Comparison of ENCODE assay signal across 30 cellular contexts in the genomic region with DNA sequence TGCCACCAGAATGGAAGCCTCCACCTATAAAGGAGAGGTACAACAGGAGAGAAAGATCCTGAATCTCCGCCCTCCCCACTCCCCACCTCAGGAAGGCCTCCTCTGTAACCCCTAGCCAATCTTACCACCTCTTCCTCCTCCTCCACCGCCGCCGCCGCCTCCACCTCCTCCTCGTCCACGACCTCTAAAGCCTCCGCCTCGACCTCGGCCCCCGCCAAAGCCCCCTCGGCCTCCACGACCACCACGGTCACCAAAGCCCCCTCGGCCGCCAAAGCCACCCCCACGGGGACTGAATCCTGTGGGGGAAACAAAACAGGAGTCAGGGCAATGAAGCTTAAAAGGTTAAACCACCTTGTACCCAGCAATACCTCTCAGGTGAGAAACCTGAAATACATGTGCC.
"Had no signal": no experiment of that assay in that cellular context is flagged by ENCODE, and none has a peak within 500 bp of the region (broad histone marks: within the 10 kb centered on the region; RNA-seq: fewer than 3 reads in every experiment).

No MANE protein-coding gene starts in this region.

- H3K27ac ChIP-seq: epithelial cell of prostate, left lung, lower lobe of right lung, pancreas, sigmoid colon, suprapubic skin, tibial nerve had no signal

- H3K9me3 ChIP-seq: left lung, lower lobe of right lung, pancreas, psoas muscle, sigmoid colon, suprapubic skin, tibial nerve had no signal

- H3K4me3 ChIP-seq: left lung, lower lobe of right lung, pancreas, psoas muscle, sigmoid colon, suprapubic skin, tibial nerve had no signal

- H3K36me3 Mint-ChIP-seq: natural killer cell had no signal

- FAIRE-seq: bronchial epithelial cell, endometrium, frontal cortex, islet of Langerhans, pancreas, small intestine had no signal

- H3K27me3 ChIP-seq: left lung, pancreas, sigmoid colon, suprapubic skin, tibial nerve had no signal

- DNase-seq: activated CD4-positive, alpha-beta T cell treated with anti-CD3 and anti-CD28 coated beads, Interleukin-2, amount 50 U/mL, for 1 hour; activated CD8-positive, alpha-beta T cell treated with anti-CD3 and anti-CD28 coated beads for 36 hours; activated gamma-delta T cell; activated naive CD8-positive, alpha-beta T cell treated with anti-CD3 and anti-CD28 coated beads, Interleukin-2, amount 10 ng/mL, durations not matched to agents 7 days and 5 days; activated T-cell treated with anti-CD3 and anti-CD28 coated beads for 4 hours; left lung; lower lobe of right lung; mesenchymal stem cell; natural killer cell; pancreas; psoas muscle; sigmoid colon; small intestine; stimulated activated CD4-positive, alpha-beta T cell treated with anti-CD3 and anti-CD28 coated beads, Interleukin-1b, Interleukin-23, amount 100 ng/mL, for 48 hours; stimulated activated CD4-positive, alpha-beta T cell treated with anti-CD3 and anti-CD28 coated beads, Interleukin-4, amount 100 ng/mL, for 4 hours; stimulated activated CD8-positive, alpha-beta memory T cell treated with anti-CD3 and anti-CD28 coated beads, Interleukin-4, amount 100 ng/mL, for 48 hours; stimulated activated naive CD4-positive, alpha-beta T cell; T-helper 17 cell; T1000 had no signal

- ATAC-seq: activated CD8-positive, alpha-beta T cell treated with anti-CD3 and anti-CD28 coated beads for 36 hours; left lung; lower lobe of right lung; natural killer cell; pancreas; psoas muscle; SK-N-SH treated with all-trans-retinoic acid at 6 μM for 48 hours; T-helper 17 cell had no signal

- H3K27me3 Mint-ChIP-seq: activated CD8-positive, alpha-beta T cell treated with anti-CD3 and anti-CD28 coated beads for 36 hours; activated naive CD8-positive, alpha-beta T cell treated with anti-CD3 and anti-CD28 coated beads, Interleukin-2, amount 10 ng/mL, durations not matched to agents 7 days and 5 days; central memory CD8-positive, alpha-beta T cell; dendritic cell treated with granulocyte-macrophage colony-stimulating factor and Interleukin-4, amounts not matched to agents 40 ng/mL and 50 ng/mL, for 4 days; T-helper 17 cell had no signal

- H3K27ac Mint-ChIP-seq: activated CD8-positive, alpha-beta T cell treated with anti-CD3 and anti-CD28 coated beads for 36 hours; activated naive CD8-positive, alpha-beta T cell treated with anti-CD3 and anti-CD28 coated beads, Interleukin-2, amount 10 ng/mL, durations not matched to agents 7 days and 5 days; dendritic cell treated with granulocyte-macrophage colony-stimulating factor and Interleukin-4, amounts not matched to agents 40 ng/mL and 50 ng/mL, for 4 days had no signal

- H3K9me3 Mint-ChIP-seq: activated CD8-positive, alpha-beta T cell treated with anti-CD3 and anti-CD28 coated beads for 36 hours; activated naive CD8-positive, alpha-beta T cell treated with anti-CD3 and anti-CD28 coated beads, Interleukin-2, amount 10 ng/mL, durations not matched to agents 7 days and 5 days; activated T-helper 1 cell treated with anti-CD3 and anti-CD28 coated beads, Interleukin-12 subunit alpha, Interleukin-12 subunit beta, Interleukin-2, Interleukin-4 antibody, amounts not matched to agents 30 ng/mL and 10 ng/mL and 1 ng/mL, durations not matched to agents 14 hours and 24 hours and 36 hours; central memory CD8-positive, alpha-beta T cell; dendritic cell treated with granulocyte-macrophage colony-stimulating factor and Interleukin-4, amounts not matched to agents 40 ng/mL and 50 ng/mL, for 4 days; natural killer cell had no signal

- H3K4me3 Mint-ChIP-seq: activated CD8-positive, alpha-beta T cell treated with anti-CD3 and anti-CD28 coated beads for 36 hours; activated naive CD8-positive, alpha-beta T cell treated with anti-CD3 and anti-CD28 coated beads, Interleukin-2, amount 10 ng/mL, durations not matched to agents 7 days and 5 days; activated T-helper 1 cell treated with anti-CD3 and anti-CD28 coated beads, Interleukin-12 subunit alpha, Interleukin-12 subunit beta, Interleukin-2, Interleukin-4 antibody, amounts not matched to agents 30 ng/mL and 10 ng/mL and 1 ng/mL, durations not matched to agents 14 hours and 24 hours and 36 hours; central memory CD8-positive, alpha-beta T cell; dendritic cell treated with granulocyte-macrophage colony-stimulating factor and Interleukin-4, amounts not matched to agents 40 ng/mL and 50 ng/mL, for 4 days; natural killer cell; T-helper 17 cell had no signal
